ENCODE assay signal across 17 cellular contexts in the genomic region with DNA sequence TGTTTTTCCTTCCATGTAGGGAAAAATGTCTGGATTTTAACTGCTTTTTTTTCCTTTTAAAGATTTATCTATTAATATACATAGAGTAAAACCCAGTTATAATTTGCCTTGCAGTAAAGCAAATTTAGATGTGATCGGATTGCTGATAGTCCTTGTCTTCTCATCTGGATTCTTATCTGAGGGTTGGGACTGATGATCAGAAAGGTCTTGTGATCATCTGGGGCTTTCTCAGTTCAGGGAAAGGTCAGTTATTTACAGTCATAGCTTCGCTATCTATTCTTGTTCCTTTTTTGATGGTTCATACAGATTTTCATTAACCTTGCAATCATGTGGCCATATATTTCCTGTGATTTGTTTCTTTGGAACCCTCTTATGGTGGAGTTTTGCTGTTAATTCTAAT.
DNase-seq lines count a peak whose midpoint lies in the region; ATAC-seq and TF ChIP-seq lines count a peak whose summit lies in the region.
"Had no signal": no experiment of that assay in that cellular context is flagged by ENCODE, and none has a peak within 500 bp of the region (broad histone marks: within the 10 kb centered on the region; RNA-seq: fewer than 3 reads in every experiment).

No MANE protein-coding gene starts in this region.

- TF ChIP-seq CTCF in sigmoid colon (IDR thresholded peaks at IDR 0.05): no peak
- no peak for TF ChIP-seq CTCF in esophagus muscularis mucosa (IDR thresholded peaks at IDR 0.05)

- H3K4me1 ChIP-seq in sigmoid colon: peaks cover 0 to 22% (median 18%) of the 10 kb centered on the region in 4 donors
- peaks cover 4 to 35% (median 29%) of the 10 kb centered on the region in 4 donors for H3K4me1 ChIP-seq in esophagus muscularis mucosa
- H3K4me1 ChIP-seq: parathyroid adenoma had no signal

- H3K9me3 ChIP-seq in sigmoid colon: no peaks in the 10 kb centered on the region
- H3K9me3 ChIP-seq in esophagus muscularis mucosa: no peaks in the 10 kb centered on the region

- H3K27me3 ChIP-seq in sigmoid colon (no peaks in the 10 kb centered on the region), esophagus muscularis mucosa (no peaks in the 10 kb centered on the region)

- H3K4me3 ChIP-seq in sigmoid colon: no peak overlapping the region
- no peak overlapping the region for H3K4me3 ChIP-seq in esophagus muscularis mucosa

- 75 to 92% methylated on average over 2 of the region's 2 CpGs for WGBS in sigmoid colon, 2 donors
- 81% methylated on average over 2 of the region's 2 CpGs for WGBS in esophagus muscularis mucosa

- H3K27ac ChIP-seq in sigmoid colon: peak overlapping the region in 1 of 4 donors; percentile 87
- H3K27ac ChIP-seq in esophagus muscularis mucosa (replicated peaks in 1 of 4): no peak overlapping the region
- H3K27ac ChIP-seq: parathyroid adenoma had no signal

- DNase-seq in foreskin melanocyte: peak; percentile 41
- DNase-seq in sigmoid colon: no peak
- DNase-seq in esophagus muscularis mucosa (ENCODE audit: extremely low spot score): no peak
- no peak for DNase-seq in NCI-H146 treated with DMSO at 0.1 percent for 48 hours (lab: John Stamatoyannopoulos, UW; ENCODE audit: unreplicated experiment)
- no peak for DNase-seq in retina
- DNase-seq: activated CD4-positive, alpha-beta memory T cell treated with anti-CD3 and anti-CD28 coated beads, Interleukin-2, amount 10 ng/mL, durations not matched to agents 7 days and 5 days; activated gamma-delta T cell; C1 segment of cervical spinal cord; GDM1; Kasumi-1; midbrain; stimulated activated CD4-positive, alpha-beta T cell treated with anti-CD3 and anti-CD28 coated beads, Interleukin-4, amount 100 ng/mL, for 1 hour; T-helper 2 cell had no signal

- TF ChIP-seq EP300 in sigmoid colon (IDR thresholded peaks at IDR 0.05): no peak
- TF ChIP-seq EP300 in esophagus muscularis mucosa (IDR thresholded peaks at IDR 0.05): no peak

- ATAC-seq in GM18499 (IDR thresholded peaks at IDR 0.05; ENCODE audit: insufficient read depth, unreplicated experiment): peak; percentile 70
- peak; percentile 66 for ATAC-seq in GM21367 (IDR thresholded peaks at IDR 0.05; ENCODE audit: unreplicated experiment)
- peak; percentile 74 for ATAC-seq in HG03159 (IDR thresholded peaks at IDR 0.05; ENCODE audit: unreplicated experiment)

- H3K36me3 ChIP-seq in sigmoid colon: no peaks in the 10 kb centered on the region
- H3K36me3 ChIP-seq in esophagus muscularis mucosa: no peaks in the 10 kb centered on the region

- intact Hi-C loops in sigmoid colon (cut with DNase I) (no loop called here), esophagus muscularis mucosa (cut with DNase I) (no loop called here)

- TF ChIP-seq POLR2A in sigmoid colon (IDR thresholded peaks at IDR 0.05) (no peak), esophagus muscularis mucosa (IDR thresholded peaks at IDR 0.05; ENCODE audit: low read depth) (no peak)
